Comparison of ENCODE assay signal across 3 cellular contexts in genomic region chr12:121374945-121375584, GRCh38.
TF ChIP-seq lines count a peak whose summit lies in the region.

No MANE protein-coding gene starts in this region.

TF ChIP-seq in A549, 52 proteins besides CTCF, POLR2A, EP300 and RAD21:
- peak; percentile 71 for TF ChIP-seq MAFK (IDR thresholded peaks at IDR 0.05; ENCODE audit: partially characterized antibody)

TF ChIP-seq in WTC11, 78 proteins besides CTCF, POLR2A, EP300 and RAD21:
- peak; percentile 67 for TF ChIP-seq NFYB (CRISPR knock-in tag; conservative IDR thresholded peaks at IDR 0.05; ENCODE audit: low read depth)
TF ChIP-seq in WTC11: peak in this region for 1; not testable (repeated sequence) for 77.

TF ChIP-seq in HepG2, 621 proteins besides CTCF, POLR2A, EP300 and RAD21:
- TF ChIP-seq NFYB (CRISPR knock-in tag; IDR thresholded peaks at IDR 0.05) = peak; percentile 83
- TF ChIP-seq NFYC (CRISPR knock-in tag; IDR thresholded peaks at IDR 0.05) = peak; percentile 84
- TF ChIP-seq ZMYM4 (CRISPR knock-in tag; IDR thresholded peaks at IDR 0.05) = peak; percentile 48; the same call in 1 of the 2 replicates
- TF ChIP-seq MAFF (IDR thresholded peaks at IDR 0.05; ENCODE audit: low read depth, low read length) = peak; percentile 69
- TF ChIP-seq MAFK (conservative IDR thresholded peaks at IDR 0.05 in 1 of 2, IDR thresholded peaks at IDR 0.05 in 1 of 2; ENCODE audit: low read length in 2 of 2) = peak; percentile 30 to 62; a peak in 2 of 4 replicates
